In genomic region chr1:1399187-1399869, GRCh38 we compare ENCODE assay signal across 8 cellular contexts. TPM values are rescaled to one million over a fixed set of nuclear protein-coding genes. Genes with fewer than 3 reads are reported as not detected.
DNase-seq lines count a peak whose midpoint lies in the region; ATAC-seq and TF ChIP-seq lines count a peak whose summit lies in the region.

CCNL2 (minus strand) TSS chr1:1399335; CDS start chr1:1399306, 29 bp downstream.

- H3K4me1 ChIP-seq in gastroesophageal sphincter: peaks cover 0 to 72% (median 19%) of the 10 kb centered on the region in 3 donors

- TF ChIP-seq POLR2A in gastroesophageal sphincter (IDR thresholded peaks at IDR 0.05): peak; percentile 56 to 61

- no peak for TF ChIP-seq EP300 in gastroesophageal sphincter (IDR thresholded peaks at IDR 0.05)

- H3K9me3 Mint-ChIP-seq in activated naive CD4-positive, alpha-beta T cell treated with anti-CD3 and anti-CD28 coated beads for 36 hours: no peaks in the 10 kb centered on the region

- ATAC-seq in gastroesophageal sphincter: peak; percentile 99

- DNase-seq in GM06990 (ENCODE audit: extremely low read depth, insufficient read length): peak; percentile 100
- peak; percentile 93 for DNase-seq in HFF-Myc (ENCODE audit: extremely low read depth, low read depth)
- DNase-seq in MV-4-11 (lab: John Stamatoyannopoulos, UW): peak; percentile 96
- DNase-seq in SK-MEL-5 (ENCODE audit: low read depth, low spot score): peak; percentile 96
- DNase-seq in activated naive CD4-positive, alpha-beta T cell treated with anti-CD3 and anti-CD28 coated beads for 36 hours: peak; percentile 99
- peak; percentile 89 for DNase-seq in non-pigmented ciliary epithelial cell (ENCODE audit: low read depth)
- DNase-seq in superior temporal gyrus (ENCODE audit: extremely low spot score): peak; percentile 97

- no peaks in the 10 kb centered on the region for H3K27me3 Mint-ChIP-seq in activated naive CD4-positive, alpha-beta T cell treated with anti-CD3 and anti-CD28 coated beads for 36 hours (ENCODE audit: low read depth)

- in situ Hi-C loops in SK-MEL-5 (cut with HindIII; ENCODE audit: low pct_unique_long_range_greater_than_20kb, low sequenced_read_pairs): no loop called here

- TF ChIP-seq CTCF in GM06990 (IDR thresholded peaks at IDR 0.05; ENCODE audit: insufficient read depth, low read length, poor library complexity, severe bottlenecking) (peak; percentile 58), HFF-Myc (IDR thresholded peaks at IDR 0.05; ENCODE audit: low read depth, low read length, missing control alignments) (peak; percentile 44), gastroesophageal sphincter (IDR thresholded peaks at IDR 0.05) (peak in 3 of 4 experiments; percentile 79 to 93 (median 89))

- peaks cover 57% of the 10 kb centered on the region for H3K4me1 Mint-ChIP-seq in activated naive CD4-positive, alpha-beta T cell treated with anti-CD3 and anti-CD28 coated beads for 36 hours (ENCODE audit: low read depth)

- peak within 1 kb of the TSS; percentile 83 for H3K4me3 ChIP-seq in GM06990 (replicated peaks; ENCODE audit: low read depth, low read length)
- H3K4me3 ChIP-seq in HFF-Myc (replicated peaks; ENCODE audit: low read depth, low read length): peak within 1 kb of the TSS; percentile 98
- H3K4me3 ChIP-seq in gastroesophageal sphincter: peak within 1 kb of the TSS; percentile 93 to 100

- H3K36me3 Mint-ChIP-seq in activated naive CD4-positive, alpha-beta T cell treated with anti-CD3 and anti-CD28 coated beads for 36 hours (ENCODE audit: low read depth): peaks cover 52% of the 10 kb centered on the region

- intact Hi-C loops in activated naive CD4-positive, alpha-beta T cell treated with anti-CD3 and anti-CD28 coated beads for 36 hours (cut with micrococcal nuclease): loop anchor here (1.0 to 2.0 kb wide), 5 partner anchors 8 to 175 kb away; partner anchors contain the start of genes ATAD3A, AURKAIP1, MRPL20 and SSU72

- no CpG with 5 or more reads among the region's 86 CpGs for WGBS in gastroesophageal sphincter (ENCODE audit: low coverage in 1 of 2), 2 donors

- CTCF ChIA-PET in activated naive CD4-positive, alpha-beta T cell treated with anti-CD3 and anti-CD28 coated beads for 36 hours (lab: Charles Lee): interaction anchor here (0.8 to 2.6 kb wide), 4 partner anchors 10 to 42 kb away, joined by 3 to 14 read pairs (median 4); no protein-coding TSS in a partner anchor

- H3K27ac Mint-ChIP-seq in activated naive CD4-positive, alpha-beta T cell treated with anti-CD3 and anti-CD28 coated beads for 36 hours: peak within 1 kb of the TSS; percentile 85

- peaks cover 24% of the 10 kb centered on the region for H3K36me3 ChIP-seq in GM06990 (ENCODE audit: control insufficient read depth, insufficient read depth, low read length)
- H3K36me3 ChIP-seq in gastroesophageal sphincter: peaks cover 0 to 78% of the 10 kb centered on the region in 2 donors

- peak within 1 kb of the TSS; percentile 78 to 92 (median 89) for H3K27ac ChIP-seq in gastroesophageal sphincter

- H3K27me3 ChIP-seq in GM06990 (replicated peaks; ENCODE audit: control insufficient read depth, insufficient read depth, low read length): no peaks in the 10 kb centered on the region
- no peaks in the 10 kb centered on the region for H3K27me3 ChIP-seq in gastroesophageal sphincter

- H3K4me3 Mint-ChIP-seq in activated naive CD4-positive, alpha-beta T cell treated with anti-CD3 and anti-CD28 coated beads for 36 hours: peak within 1 kb of the TSS; percentile 91

- H3K9me3 ChIP-seq in gastroesophageal sphincter: no peaks in the 10 kb centered on the region

RNA-seq across cellular contexts. Expression of gene CCNL2, which starts in this region (rescaled TPM):
- total RNA-seq in SK-MEL-5 (2014; rRNA removed; shearing (Covaris generic)): 67.7 and 78.7 TPM in 2 replicates
- polyA plus RNA-seq in SK-MEL-5 (2015; cell fraction: cytosol; rRNA removed): 31.1 and 32.4 TPM in 2 replicates
- 2,123 and 2,758 TPM in 2 replicates for polyA plus RNA-seq in SK-MEL-5 (2015; cell fraction: nucleus; rRNA removed)
- total RNA-seq in activated naive CD4-positive, alpha-beta T cell treated with anti-CD3 and anti-CD28 coated beads for 36 hours: 100 to 1,000 TPM in 1 of 2 experiments, 10 to 100 TPM in 1; 97.7 to 108 TPM
- 100 to 1,000 TPM in 2 of 4 donors, 10 to 100 TPM in 2; 31.6 to 248 (median 127) TPM for total RNA-seq in gastroesophageal sphincter

Comparison
In these comparisons a context has a peak if more than half of its experiments do, and no peak if none do; other contexts are left out.
1. Peak in every context shown above with its lines: DNase-seq, ATAC-seq, H3K4me3 ChIP-seq and H3K27ac ChIP-seq.